In the genomic region with DNA sequence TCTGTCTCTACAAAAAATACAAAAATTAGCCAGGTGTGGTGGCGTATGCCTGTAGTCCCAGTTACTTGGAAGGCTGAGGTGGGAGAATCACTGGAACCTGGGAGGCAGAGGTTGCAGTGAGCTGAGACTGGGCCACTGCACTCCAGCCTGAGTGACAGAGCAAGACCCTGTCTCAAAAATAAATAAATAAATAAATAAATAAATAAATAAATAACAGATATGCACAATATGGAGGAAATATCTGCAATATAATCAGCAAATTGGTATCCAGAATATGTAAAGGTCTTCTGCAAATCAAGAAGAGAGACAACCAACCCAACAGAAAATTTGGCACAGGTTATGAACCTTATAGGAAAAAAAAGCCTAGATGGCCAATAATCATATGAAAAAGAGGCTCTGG, we compare ENCODE assay signal across 1 cellular context.
TF ChIP-seq lines count a peak whose summit lies in the region.

No MANE protein-coding gene starts in this region.

TF ChIP-seq in A549, 52 proteins besides CTCF, POLR2A, EP300 and RAD21:
- TF ChIP-seq ZC3H11A (IDR thresholded peaks at IDR 0.05), result peak; percentile 92
